15 cellular contexts compared by ENCODE assay signal in the genomic region with DNA sequence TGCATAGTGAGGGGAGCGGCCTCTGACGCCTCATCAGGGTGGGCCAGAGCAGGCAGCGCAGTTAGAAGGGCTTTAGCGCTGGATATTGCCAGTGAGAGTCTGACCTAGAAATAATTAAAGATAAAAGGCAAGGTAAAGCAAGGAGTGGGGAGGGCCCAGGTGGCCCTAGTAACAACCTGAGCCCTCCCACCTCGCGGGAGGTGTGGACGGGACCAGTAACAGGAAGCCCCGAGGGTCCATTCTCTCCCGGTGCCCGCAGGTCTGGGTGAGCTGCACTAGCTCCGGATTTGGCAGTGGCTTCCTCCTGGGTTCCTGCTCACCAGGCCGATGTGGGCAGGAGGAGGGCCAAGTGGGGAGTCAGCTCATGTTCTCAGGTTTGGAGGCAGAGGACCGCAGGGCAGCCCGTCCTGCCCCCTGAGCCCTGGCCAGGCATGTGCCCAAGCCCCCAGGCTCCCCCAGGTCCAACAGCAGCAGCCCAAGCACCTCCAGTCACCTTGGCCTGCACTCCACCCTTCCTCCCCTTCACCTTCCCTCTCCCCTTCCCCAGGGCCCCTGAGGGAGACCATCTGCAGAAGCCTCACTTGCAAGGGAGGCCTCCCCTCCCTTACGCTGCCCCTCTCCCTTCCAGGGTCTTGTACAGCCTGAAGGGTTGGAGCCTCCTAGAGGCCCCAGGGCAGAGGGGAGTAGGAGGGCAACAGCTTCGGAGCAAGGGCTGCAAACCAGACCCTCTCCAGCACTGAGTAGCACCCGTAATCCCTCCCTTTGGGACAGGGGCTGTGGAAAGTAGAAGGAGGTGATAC.
"Had no signal": no experiment of that assay in that cellular context is flagged by ENCODE, and none has a peak within 500 bp of the region (broad histone marks: within the 10 kb centered on the region; RNA-seq: fewer than 3 reads in every experiment).

No MANE protein-coding gene starts in this region.

- H3K36me3 Mint-ChIP-seq: stimulated activated memory B cell treated with anti-CD40 and anti-IgM and Interleukin-4, amounts not matched to agents 10 μg/mL and 1 μg/mL and 100 μg/mL, for 72 hours; T-cell had no signal

- H3K79me2 ChIP-seq: hepatocyte had no signal

- H3K27me3 ChIP-seq: dorsolateral prefrontal cortex, hepatocyte, ovary, tibial nerve had no signal

- H3K27ac ChIP-seq: hepatocyte, ovary, tibial nerve had no signal

- H3K9me3 ChIP-seq: ovary, tibial nerve had no signal

- H2AFZ ChIP-seq: hepatocyte had no signal

- H3K4me3 Mint-ChIP-seq: activated naive CD4-positive, alpha-beta T cell treated with anti-CD3 and anti-CD28 coated beads for 36 hours; activated naive CD8-positive, alpha-beta T cell treated with anti-CD3 and anti-CD28 coated beads, Interleukin-2, amount 50 U/mL, for 24 hours; neural crest cell; stimulated activated memory B cell treated with anti-CD40 and anti-IgM and Interleukin-4, amounts not matched to agents 10 μg/mL and 1 μg/mL and 100 μg/mL, for 72 hours; T-cell had no signal

- DNase-seq: activated CD4-positive, alpha-beta T cell treated with anti-CD3 and anti-CD28 coated beads, Interleukin-2, amount 50 U/mL, for 48 hours; activated CD4-positive, CD25-positive, alpha-beta regulatory T cell treated with anti-CD3 and anti-CD28 coated beads, Interleukin-2, amount 50 U/mL, for 72 hours; activated naive CD4-positive, alpha-beta T cell treated with anti-CD3 and anti-CD28 coated beads for 36 hours; activated naive CD8-positive, alpha-beta T cell treated with anti-CD3 and anti-CD28 coated beads, Interleukin-2, amount 50 U/mL, for 24 hours; kidney; midbrain; ovary; T-cell; T-helper 9 cell had no signal

- ATAC-seq: activated naive CD8-positive, alpha-beta T cell treated with anti-CD3 and anti-CD28 coated beads, Interleukin-2, amount 50 U/mL, for 24 hours; stimulated activated memory B cell treated with anti-CD40 and anti-IgM and Interleukin-4, amounts not matched to agents 10 μg/mL and 1 μg/mL and 100 μg/mL, for 72 hours; T-cell had no signal

- H3K4me3 ChIP-seq: dorsolateral prefrontal cortex, hepatocyte, ovary, tibial nerve had no signal

- H3K36me3 ChIP-seq: ovary had no signal

- H3K4me1 ChIP-seq: tibial nerve had no signal

- H3K9me3 Mint-ChIP-seq: activated naive CD4-positive, alpha-beta T cell treated with anti-CD3 and anti-CD28 coated beads for 36 hours; activated naive CD8-positive, alpha-beta T cell treated with anti-CD3 and anti-CD28 coated beads, Interleukin-2, amount 50 U/mL, for 24 hours; activated T-helper 2 cell treated with anti-CD3 and anti-CD28 coated beads, Interferon-gamma antibody, Interleukin-2, Interleukin-4, amounts not matched to agents 10 μg/mL and 5 μg/mL and 100 μg/mL, durations not matched to agents 14 hours and 24 hours and 36 hours; neural crest cell; stimulated activated memory B cell treated with anti-CD40 and anti-IgM and Interleukin-4, amounts not matched to agents 10 μg/mL and 1 μg/mL and 100 μg/mL, for 72 hours; T-cell had no signal

- H3K4me1 Mint-ChIP-seq: activated naive CD8-positive, alpha-beta T cell treated with anti-CD3 and anti-CD28 coated beads, Interleukin-2, amount 50 U/mL, for 24 hours; neural crest cell; stimulated activated memory B cell treated with anti-CD40 and anti-IgM and Interleukin-4, amounts not matched to agents 10 μg/mL and 1 μg/mL and 100 μg/mL, for 72 hours; T-cell had no signal

- H3K4me2 ChIP-seq: hepatocyte had no signal

- H3K27ac Mint-ChIP-seq: activated naive CD4-positive, alpha-beta T cell treated with anti-CD3 and anti-CD28 coated beads for 36 hours; activated naive CD8-positive, alpha-beta T cell treated with anti-CD3 and anti-CD28 coated beads, Interleukin-2, amount 50 U/mL, for 24 hours; activated T-helper 2 cell treated with anti-CD3 and anti-CD28 coated beads, Interferon-gamma antibody, Interleukin-2, Interleukin-4, amounts not matched to agents 10 μg/mL and 5 μg/mL and 100 μg/mL, durations not matched to agents 14 hours and 24 hours and 36 hours; stimulated activated memory B cell treated with anti-CD40 and anti-IgM and Interleukin-4, amounts not matched to agents 10 μg/mL and 1 μg/mL and 100 μg/mL, for 72 hours; T-cell had no signal
